30 cellular contexts compared by ENCODE assay signal in the genomic region with DNA sequence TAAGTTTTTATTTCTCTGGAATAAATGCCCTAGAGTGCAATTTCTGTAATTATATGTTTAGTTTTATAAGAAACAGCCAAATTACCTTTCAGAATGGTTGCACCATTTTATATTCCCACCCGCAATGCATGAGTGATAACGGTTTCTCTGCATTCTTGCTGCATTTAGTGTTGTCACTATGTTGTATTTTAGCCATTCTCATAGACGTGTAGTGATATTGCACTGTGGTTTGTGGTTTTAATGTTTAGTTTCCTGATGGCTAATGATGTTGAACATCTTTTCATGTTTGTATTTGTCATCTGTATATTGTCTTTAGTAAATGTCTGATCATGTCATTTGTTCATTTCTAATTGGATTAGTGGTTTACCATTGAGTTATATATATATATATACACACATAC.
"Had no signal": no experiment of that assay in that cellular context is flagged by ENCODE, and none has a peak within 500 bp of the region (broad histone marks: within the 10 kb centered on the region; RNA-seq: fewer than 3 reads in every experiment).

No MANE protein-coding gene starts in this region.

- ATAC-seq: activated naive CD8-positive, alpha-beta T cell treated with anti-CD3 and anti-CD28 coated beads, Interleukin-2, amount 50 U/mL, for 24 hours; activated T-cell treated with anti-CD3 and anti-CD28 coated beads, Interleukin-2, amount 50 U/mL, for 4 hours; activated T-helper 17 cell treated with anti-CD3 and anti-CD28 coated beads, Interleukin-2, amount 50 U/mL, for 72 hours; effector memory CD8-positive, alpha-beta T cell; heart left ventricle; left lung; lower lobe of right lung; stimulated activated naive B cell treated with anti-CD40 and anti-IgM and Interleukin-4, amounts not matched to agents 10 μg/mL and 1 μg/mL and 100 μg/mL, for 72 hours; T-helper 17 cell had no signal

- H3K9me3 ChIP-seq: heart left ventricle, left lung, lower lobe of right lung, prostate gland, sigmoid colon, stomach, thyroid gland, upper lobe of left lung, vagina had no signal

- H3K27ac ChIP-seq: heart left ventricle, left lung, lower lobe of right lung, prostate gland, sigmoid colon, stomach, thyroid gland, upper lobe of left lung, vagina had no signal

- H3K27me3 ChIP-seq: heart left ventricle, left lung, sigmoid colon, stomach, thyroid gland, upper lobe of left lung, vagina had no signal

- H3K36me3 ChIP-seq: heart left ventricle, left lung, lower lobe of right lung, prostate gland, sigmoid colon, stomach, thyroid gland, upper lobe of left lung, vagina had no signal

- H3K4me3 ChIP-seq: heart left ventricle, left lung, lower lobe of right lung, prostate gland, sigmoid colon, stomach, thyroid gland, upper lobe of left lung, vagina had no signal

- DNase-seq: activated CD4-positive, alpha-beta memory T cell treated with anti-CD3 and anti-CD28 coated beads, Interleukin-2, amount 10 ng/mL, durations not matched to agents 7 days and 5 days; activated CD4-positive, alpha-beta T cell treated with anti-CD3 and anti-CD28 coated beads, Interleukin-2, amount 10 ng/mL, durations not matched to agents 7 days and 5 days; activated CD4-positive, CD25-positive, alpha-beta regulatory T cell treated with anti-CD3 and anti-CD28 coated beads, Interleukin-2, amount 50 U/mL, for 72 hours; activated CD8-positive, alpha-beta memory T cell treated with anti-CD3 and anti-CD28 coated beads, Interleukin-2, amount 50 U/mL, for 48 hours; activated gamma-delta T cell treated with Interleukin-2 at 50 U/mL for 16 hours; activated naive CD8-positive, alpha-beta T cell treated with anti-CD3 and anti-CD28 coated beads, Interleukin-2, amount 50 U/mL, for 24 hours; activated T-cell treated with anti-CD3 and anti-CD28 coated beads, Interleukin-2, amount 50 U/mL, for 4 hours; amygdala; caudate nucleus; cortex of kidney; effector memory CD8-positive, alpha-beta T cell; foreskin fibroblast; heart left ventricle; kidney glomerular epithelial cell; left lung; lower lobe of right lung; mesendoderm; sigmoid colon; small intestine; stimulated activated CD4-positive, alpha-beta T cell treated with anti-CD3 and anti-CD28 coated beads, Interleukin-4, amount 100 ng/mL, for 4 hours; stimulated activated CD8-positive, alpha-beta memory T cell treated with anti-CD3 and anti-CD28 coated beads, Interleukin-4, amount 100 ng/mL, for 48 hours; stimulated activated naive B cell treated with anti-CD40 and anti-IgM and Interleukin-4, amounts not matched to agents 10 μg/mL and 1 μg/mL and 100 μg/mL, for 72 hours; stomach; T-helper 17 cell; T1000; thyroid gland; upper lobe of left lung had no signal

- H3K4me1 ChIP-seq: heart left ventricle, left lung, lower lobe of right lung, prostate gland, thyroid gland, upper lobe of left lung, vagina had no signal
